In genomic region chr10:102835007-102835482, GRCh38 we compare ENCODE assay signal across 8 cellular contexts. TPM values are rescaled to one million over a fixed set of nuclear protein-coding genes. Genes with fewer than 3 reads are reported as not detected.
DNase-seq lines count a peak whose midpoint lies in the region; ATAC-seq, FAIRE-seq and TF ChIP-seq lines count a peak whose summit lies in the region.

No MANE protein-coding gene starts in this region.

- POLR2A ChIA-PET in A549 (lab: Yijun Ruan, JAX), result no interaction called here

- FAIRE-seq in A549 (lab: Jason Lieb, UNC) (peak; percentile 13), GM18507 (lab: Jason Lieb, UNC) (peak; percentile 86), urothelium cell line (lab: Jason Lieb, UNC) (no peak)

- peaks cover 6% of the 10 kb centered on the region for H3K9me3 Mint-ChIP-seq in activated naive CD4-positive, alpha-beta T cell treated with anti-CD3 and anti-CD28 coated beads, Interleukin-2, amount 10 ng/mL, durations not matched to agents 7 days and 5 days
- peaks cover 4% of the 10 kb centered on the region for H3K9me3 Mint-ChIP-seq in glutamatergic neuron (ENCODE audit: unreplicated experiment)

- no peaks in the 10 kb centered on the region for H3K36me3 Mint-ChIP-seq in activated naive CD4-positive, alpha-beta T cell treated with anti-CD3 and anti-CD28 coated beads, Interleukin-2, amount 10 ng/mL, durations not matched to agents 7 days and 5 days
- peaks cover 22% of the 10 kb centered on the region for H3K36me3 Mint-ChIP-seq in glutamatergic neuron (ENCODE audit: unreplicated experiment)

- peak; percentile 95 to 96 for TF ChIP-seq RAD21 in A549 (conservative IDR thresholded peaks at IDR 0.05 in 1 of 2, IDR thresholded peaks at IDR 0.05 in 1 of 2)

- no peak overlapping the region for H3K27ac Mint-ChIP-seq in activated naive CD4-positive, alpha-beta T cell treated with anti-CD3 and anti-CD28 coated beads, Interleukin-2, amount 10 ng/mL, durations not matched to agents 7 days and 5 days
- H3K27ac Mint-ChIP-seq in glutamatergic neuron (ENCODE audit: unreplicated experiment), result no peak overlapping the region

- peaks cover 15% of the 10 kb centered on the region for H3K27me3 Mint-ChIP-seq in activated naive CD4-positive, alpha-beta T cell treated with anti-CD3 and anti-CD28 coated beads, Interleukin-2, amount 10 ng/mL, durations not matched to agents 7 days and 5 days
- peaks cover 4% of the 10 kb centered on the region for H3K27me3 Mint-ChIP-seq in glutamatergic neuron (ENCODE audit: unreplicated experiment)

- H3K4me2 ChIP-seq in A549, result no peak overlapping the region

- H3K4me3 Mint-ChIP-seq in activated naive CD4-positive, alpha-beta T cell treated with anti-CD3 and anti-CD28 coated beads, Interleukin-2, amount 10 ng/mL, durations not matched to agents 7 days and 5 days, result no peak overlapping the region
- H3K4me3 Mint-ChIP-seq in glutamatergic neuron (ENCODE audit: unreplicated experiment), result no peak overlapping the region

- H3K4me1 ChIP-seq in A549, result no peaks in the 10 kb centered on the region

- H3K4me3 ChIP-seq in A549, result no peak overlapping the region

- ATAC-seq in A549 (peak; percentile 96 to 99), SK-N-SH treated with all-trans-retinoic acid at 6 μM for 48 hours (peak; percentile 100)

- no peak for TF ChIP-seq POLR2A in A549 (IDR thresholded peaks at IDR 0.05; ENCODE audit: low read length)

- WGBS in A549 (ENCODE audit: missing lambda C conversion rate), result 72% methylated on average over 11 of the region's 11 CpGs

- CTCF ChIA-PET in A549 (lab: Yijun Ruan, JAX), result interaction anchor here (0.6 to 13.2 kb wide), 39 partner anchors 12 to 499 kb away, joined by 3 to 242 read pairs (median 3); partner anchors contain the start of genes AS3MT and CNNM2
- CTCF ChIA-PET in activated naive CD4-positive, alpha-beta T cell treated with anti-CD3 and anti-CD28 coated beads, Interleukin-2, amount 10 ng/mL, durations not matched to agents 7 days and 5 days (lab: Charles Lee), result interaction anchor here (0.7 to 5.5 kb wide), 18 partner anchors 11 to 576 kb away, joined by 3 to 72 read pairs (median 4); partner anchors contain the start of gene BORCS7

- TF ChIP-seq CTCF in A549 (IDR thresholded peaks at IDR 0.05), result peak; percentile 95
- peak; percentile 78 for TF ChIP-seq CTCF in glutamatergic neuron (IDR thresholded peaks at IDR 0.05; ENCODE audit: partially characterized antibody, unreplicated experiment)

- no peak overlapping the region for H3K27ac ChIP-seq in A549

- H3K4me1 Mint-ChIP-seq in activated naive CD4-positive, alpha-beta T cell treated with anti-CD3 and anti-CD28 coated beads, Interleukin-2, amount 10 ng/mL, durations not matched to agents 7 days and 5 days, result no peaks in the 10 kb centered on the region
- no peaks in the 10 kb centered on the region for H3K4me1 Mint-ChIP-seq in glutamatergic neuron (ENCODE audit: low read depth, unreplicated experiment)

- H3K9me3 ChIP-seq in A549, result no peaks in the 10 kb centered on the region

- DNase-seq in A549 (ENCODE audit: low read depth in 1 of 2, low spot score in 1 of 2) (peak; percentile 78 to 84), GM18507 (ENCODE audit: extremely low spot score, insufficient read length, low read depth) (peak; percentile 62), NCI-H1048 (lab: John Stamatoyannopoulos, UW) (peak; percentile 52), glutamatergic neuron (peak; percentile 86), pons (ENCODE audit: low spot score) (peak; percentile 73), urothelium cell line (ENCODE audit: low spot score) (peak; percentile 83)
- DNase-seq in activated naive CD4-positive, alpha-beta T cell treated with anti-CD3 and anti-CD28 coated beads, Interleukin-2, amount 10 ng/mL, durations not matched to agents 7 days and 5 days, result peak; percentile 85

- TF ChIP-seq EP300 in A549 (IDR thresholded peaks at IDR 0.05), result no peak

TF ChIP-seq in A549, 52 proteins besides CTCF, POLR2A, EP300 and RAD21:
- TF ChIP-seq, protein P1, sequence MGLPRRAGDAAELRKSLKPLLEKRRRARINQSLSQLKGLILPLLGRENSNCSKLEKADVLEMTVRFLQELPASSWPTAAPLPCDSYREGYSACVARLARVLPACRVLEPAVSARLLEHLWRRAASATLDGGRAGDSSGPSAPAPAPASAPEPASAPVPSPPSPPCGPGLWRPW (IDR thresholded peaks at IDR 0.05), result no peak
- peak; percentile 86 for TF ChIP-seq SMC3 (IDR thresholded peaks at IDR 0.05)

TF ChIP-seq in SK-N-SH treated with all-trans-retinoic acid at 6 μM for 48 hours, 23 proteins besides CTCF, POLR2A, EP300 and RAD21 (continues in another document):
- TF ChIP-seq OSR1 (CRISPR knock-in tag; IDR thresholded peaks at IDR 0.05) (no peak), ZNF70 (CRISPR knock-in tag; IDR thresholded peaks at IDR 0.05) (no peak), ZC3H10 (CRISPR knock-in tag; IDR thresholded peaks at IDR 0.05) (no peak), ZNF565 (CRISPR knock-in tag; conservative IDR thresholded peaks at IDR 0.05; ENCODE audit: low read depth) (no peak), ZFP30 (CRISPR knock-in tag; IDR thresholded peaks at IDR 0.05) (no peak), RARB (CRISPR knock-in tag; IDR thresholded peaks at IDR 0.05) (no peak), SNAI2 (CRISPR knock-in tag; IDR thresholded peaks at IDR 0.05) (no peak), TOX (CRISPR knock-in tag; IDR thresholded peaks at IDR 0.05; ENCODE audit: borderline replicate concordance) (no peak), CSDC2 (CRISPR knock-in tag; IDR thresholded peaks at IDR 0.05) (no peak), TCF4 (CRISPR knock-in tag; IDR thresholded peaks at IDR 0.05; ENCODE audit: borderline replicate concordance) (no peak), PPARA (CRISPR knock-in tag; IDR thresholded peaks at IDR 0.05; ENCODE audit: borderline replicate concordance) (no peak), CSRNP3 (CRISPR knock-in tag; IDR thresholded peaks at IDR 0.05) (no peak)
- TF ChIP-seq, protein P2, sequence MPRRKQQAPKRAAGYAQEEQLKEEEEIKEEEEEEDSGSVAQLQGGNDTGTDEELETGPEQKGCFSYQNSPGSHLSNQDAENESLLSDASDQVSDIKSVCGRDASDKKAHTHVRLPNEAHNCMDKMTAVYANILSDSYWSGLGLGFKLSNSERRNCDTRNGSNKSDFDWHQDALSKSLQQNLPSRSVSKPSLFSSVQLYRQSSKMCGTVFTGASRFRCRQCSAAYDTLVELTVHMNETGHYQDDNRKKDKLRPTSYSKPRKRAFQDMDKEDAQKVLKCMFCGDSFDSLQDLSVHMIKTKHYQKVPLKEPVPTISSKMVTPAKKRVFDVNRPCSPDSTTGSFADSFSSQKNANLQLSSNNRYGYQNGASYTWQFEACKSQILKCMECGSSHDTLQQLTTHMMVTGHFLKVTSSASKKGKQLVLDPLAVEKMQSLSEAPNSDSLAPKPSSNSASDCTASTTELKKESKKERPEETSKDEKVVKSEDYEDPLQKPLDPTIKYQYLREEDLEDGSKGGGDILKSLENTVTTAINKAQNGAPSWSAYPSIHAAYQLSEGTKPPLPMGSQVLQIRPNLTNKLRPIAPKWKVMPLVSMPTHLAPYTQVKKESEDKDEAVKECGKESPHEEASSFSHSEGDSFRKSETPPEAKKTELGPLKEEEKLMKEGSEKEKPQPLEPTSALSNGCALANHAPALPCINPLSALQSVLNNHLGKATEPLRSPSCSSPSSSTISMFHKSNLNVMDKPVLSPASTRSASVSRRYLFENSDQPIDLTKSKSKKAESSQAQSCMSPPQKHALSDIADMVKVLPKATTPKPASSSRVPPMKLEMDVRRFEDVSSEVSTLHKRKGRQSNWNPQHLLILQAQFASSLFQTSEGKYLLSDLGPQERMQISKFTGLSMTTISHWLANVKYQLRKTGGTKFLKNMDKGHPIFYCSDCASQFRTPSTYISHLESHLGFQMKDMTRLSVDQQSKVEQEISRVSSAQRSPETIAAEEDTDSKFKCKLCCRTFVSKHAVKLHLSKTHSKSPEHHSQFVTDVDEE (CRISPR knock-in tag; IDR thresholded peaks at IDR 0.05), result no peak

RNA-seq across cellular contexts. Expression of gene CYP17A1, which starts 2.2 kb away (rescaled TPM):
- polyA plus RNA-seq in A549 (2011; rRNA removed) (not detected in 2 replicates), A549 (2017; fragmentation: RNase III; extraction: RNeasy Plus Mini Kit Qiagen cat#74134 plus additional on column Dnase treatment) (not detected in 3 replicates)
- polyA plus RNA-seq in A549 (2012; cell fraction: cytosol; rRNA removed), result 0.03 TPM in 1 of 2 replicates, not detected in the other
- not detected in 2 replicates for polyA plus RNA-seq in A549 (2012; cell fraction: nucleus; rRNA removed)
- polyA minus RNA-seq in A549 (2011; rRNA and poly(A)+ RNA removed), result not detected in 2 replicates
- total RNA-seq in glutamatergic neuron (ENCODE audit: unreplicated experiment), result not detected

RNA-seq across cellular contexts. Expression of gene BORCS7, which starts 19.0 kb away (rescaled TPM):
- polyA plus RNA-seq in A549 (2011; rRNA removed), result 43.9 and 68.1 TPM in 2 replicates
- 31.7 and 34.1 TPM in 2 replicates for polyA plus RNA-seq in A549 (2012; cell fraction: cytosol; rRNA removed)
- polyA plus RNA-seq in A549 (2012; cell fraction: nucleus; rRNA removed), result 7.4 and 9.8 TPM in 2 replicates
- polyA plus RNA-seq in A549 (2017; fragmentation: RNase III; extraction: RNeasy Plus Mini Kit Qiagen cat#74134 plus additional on column Dnase treatment), result 31.3 to 36.9 TPM (median 36.6 TPM) in 3 replicates
- polyA minus RNA-seq in A549 (2011; rRNA and poly(A)+ RNA removed), result 8.9 and 11.2 TPM in 2 replicates
- total RNA-seq in glutamatergic neuron (ENCODE audit: unreplicated experiment), result 9.2 TPM

RNA-seq across cellular contexts. Expression of gene AS3MT, which starts 34.2 kb away (rescaled TPM):
- 8.6 and 10.8 TPM in 2 replicates for polyA plus RNA-seq in A549 (2011; rRNA removed)
- 4.6 and 5.1 TPM in 2 replicates for polyA plus RNA-seq in A549 (2012; cell fraction: cytosol; rRNA removed)
- 2.4 and 4.8 TPM in 2 replicates for polyA plus RNA-seq in A549 (2012; cell fraction: nucleus; rRNA removed)
- 9.7 to 10.7 TPM (median 10.7 TPM) in 3 replicates for polyA plus RNA-seq in A549 (2017; fragmentation: RNase III; extraction: RNeasy Plus Mini Kit Qiagen cat#74134 plus additional on column Dnase treatment)
- polyA minus RNA-seq in A549 (2011; rRNA and poly(A)+ RNA removed), result 1.6 and 2.0 TPM in 2 replicates
- 8.3 TPM for total RNA-seq in glutamatergic neuron (ENCODE audit: unreplicated experiment)
